13 cellular contexts compared by ENCODE assay signal in genomic region chrX:151697537-151697936, GRCh38. TPM values are rescaled to one million over a fixed set of nuclear protein-coding genes. Genes with fewer than 3 reads are reported as not detected.
A peak's percentile ranks its signal among the peaks of the same experiment; 100 is the strongest.
DNase-seq lines count a peak whose midpoint lies in the region; ATAC-seq lines count a peak whose summit lies in the region.
"Had no signal": no experiment of that assay in that cellular context is flagged by ENCODE, and none has a peak within 500 bp of the region (broad histone marks: within the 10 kb centered on the region; RNA-seq: fewer than 3 reads in every experiment).

No MANE protein-coding gene starts in this region.

- no peak overlapping the region for H3K18ac ChIP-seq in mesenchymal stem cell (ENCODE audit: low read depth in 1 of 2, low read length in 2 of 2)

- H2AFZ ChIP-seq in mesenchymal stem cell (ENCODE audit: low read depth, low read length) = no peak overlapping the region

- no peaks in the 10 kb centered on the region for H3K36me3 ChIP-seq in adipocyte (ENCODE audit: control insufficient read depth, insufficient read depth, low read length, severe bottlenecking)
- H3K36me3 ChIP-seq in mesenchymal stem cell (ENCODE audit: control insufficient read depth in 1 of 2, insufficient read depth in 2 of 2, low read depth in 1 of 2, low read length in 2 of 2) = no peaks in the 10 kb centered on the region
- H3K36me3 ChIP-seq: WERI-Rb-1 had no signal

- H2BK120ac ChIP-seq in mesenchymal stem cell (ENCODE audit: low read depth, low read length) = no peak overlapping the region

- H3K79me1 ChIP-seq in mesenchymal stem cell (replicated peaks; ENCODE audit: low read length, poor library complexity, severe bottlenecking) = no peaks in the 10 kb centered on the region

- H2AK5ac ChIP-seq in mesenchymal stem cell (ENCODE audit: low read length, severe bottlenecking) = no peak overlapping the region

- peak overlapping the region; percentile 42 for H3K9ac ChIP-seq in adipocyte (ENCODE audit: low read length)
- peak overlapping the region; percentile 85 for H3K9ac ChIP-seq in mesenchymal stem cell (ENCODE audit: low read length)

- H4K8ac ChIP-seq in mesenchymal stem cell (ENCODE audit: low read length) = no peak overlapping the region

- no peak overlapping the region for H2BK15ac ChIP-seq in mesenchymal stem cell (ENCODE audit: low read depth, poor library complexity, severe bottlenecking)

- no peak overlapping the region for H3K4me2 ChIP-seq in mesenchymal stem cell (ENCODE audit: low read length, poor library complexity, severe bottlenecking)

- no peak overlapping the region for H3K14ac ChIP-seq in mesenchymal stem cell (ENCODE audit: low read length in 2 of 2)

- H3K9me3 ChIP-seq in adipocyte (ENCODE audit: control insufficient read depth, low read length) = no peaks in the 10 kb centered on the region
- no peaks in the 10 kb centered on the region for H3K9me3 ChIP-seq in mesenchymal stem cell (ENCODE audit: control insufficient read depth, low read length)

- no peak overlapping the region for H2BK5ac ChIP-seq in mesenchymal stem cell (ENCODE audit: low read depth, low read length, poor library complexity, severe bottlenecking)

- H2BK12ac ChIP-seq in mesenchymal stem cell (ENCODE audit: low read length in 2 of 2) = no peak overlapping the region

- peak; percentile 40 for DNase-seq in A172 (ENCODE audit: low spot score)
- DNase-seq in GM03348 (ENCODE audit: low spot score) = peak; percentile 88
- DNase-seq in adipocyte (ENCODE audit: low read depth) = peak; percentile 82
- DNase-seq in mesenchymal stem cell = no peak
- DNase-seq in activated CD4-positive, alpha-beta T cell treated with anti-CD3 and anti-CD28 coated beads, Interleukin-2, amount 50 U/mL, for 1 hour = no peak
- DNase-seq in GF-D8 (lab: John Stamatoyannopoulos, UW) = no peak
- DNase-seq in NCI-H345 (lab: John Stamatoyannopoulos, UW) = no peak
- DNase-seq: activated naive CD4-positive, alpha-beta T cell; naive thymus-derived CD4-positive, alpha-beta T cell; WERI-Rb-1 had no signal

- ATAC-seq in HG03159 (IDR thresholded peaks at IDR 0.05; ENCODE audit: unreplicated experiment) = no peak
- ATAC-seq: naive thymus-derived CD4-positive, alpha-beta T cell; SK-N-SH treated with all-trans-retinoic acid at 6 μM for 48 hours had no signal

- H3K4me1 ChIP-seq in adipocyte (ENCODE audit: control insufficient read depth, insufficient read depth, low read length) (peaks cover 9% of the 10 kb centered on the region), mesenchymal stem cell (ENCODE audit: control insufficient read depth, insufficient read depth, low read depth, low read length) (no peaks in the 10 kb centered on the region)

- no peak overlapping the region for H4K91ac ChIP-seq in mesenchymal stem cell (ENCODE audit: low read length)

- H3K4me3 ChIP-seq in adipocyte (ENCODE audit: low read length) = peak overlapping the region; percentile 54
- peak overlapping the region in 1 of 2 experiments; percentile 70 for H3K4me3 ChIP-seq in mesenchymal stem cell (ENCODE audit: insufficient read depth in 1 of 2, low read depth in 1 of 2, low read length in 2 of 2)

- H3K23ac ChIP-seq in mesenchymal stem cell (ENCODE audit: low read length in 2 of 2) = no peak overlapping the region

- peaks cover 21% of the 10 kb centered on the region for H3K27me3 ChIP-seq in adipocyte (replicated peaks; ENCODE audit: control insufficient read depth, insufficient read depth, low read length)
- H3K27me3 ChIP-seq in mesenchymal stem cell (ENCODE audit: control insufficient read depth in 1 of 2, insufficient read depth in 1 of 2, low read length in 2 of 2) = peaks cover 0 to 27% of the 10 kb centered on the region in 2 experiments

- no peak overlapping the region for H3K4ac ChIP-seq in mesenchymal stem cell (ENCODE audit: low read depth in 1 of 2, low read length in 2 of 2)

- 68% methylated on average over 4 of the region's 4 CpGs for whole genome bisulfite sequencing in mesenchymal stem cell

- no peak overlapping the region for H3K27ac ChIP-seq in mesenchymal stem cell (ENCODE audit: low read length, poor library complexity, severe bottlenecking)
- H3K27ac ChIP-seq: WERI-Rb-1 had no signal

RNA-seq across cellular contexts. Expression of gene PRRG3, which starts 2.3 kb away (rescaled TPM):
- total RNA-seq in A172 (2014; rRNA removed; shearing (Covaris generic)) = not detected in 2 replicates
- not detected for polyA plus RNA-seq in mesenchymal stem cell (2013, experiment 1 of 2)
- polyA plus RNA-seq in mesenchymal stem cell (2013, experiment 2 of 2) = not detected
- total RNA-seq: naive thymus-derived CD4-positive, alpha-beta T cell had no signal
- polyA plus RNA-seq: AG04450; naive thymus-derived CD4-positive, alpha-beta T cell had no signal

RNA-seq across cellular contexts. Expression of gene FATE1, which starts 18.3 kb away (rescaled TPM):
- not detected in 2 replicates for total RNA-seq in A172 (2014; rRNA removed; shearing (Covaris generic))
- not detected for polyA plus RNA-seq in mesenchymal stem cell (2013, experiment 1 of 2)
- not detected for polyA plus RNA-seq in mesenchymal stem cell (2013, experiment 2 of 2)
- total RNA-seq: naive thymus-derived CD4-positive, alpha-beta T cell had no signal
- polyA plus RNA-seq: AG04450; naive thymus-derived CD4-positive, alpha-beta T cell had no signal

RNA-seq across cellular contexts. Expression of gene CNGA2, which starts 37.0 kb away (rescaled TPM):
- total RNA-seq in A172 (2014; rRNA removed; shearing (Covaris generic)) = not detected in 2 replicates
- not detected for polyA plus RNA-seq in mesenchymal stem cell (2013, experiment 1 of 2)
- polyA plus RNA-seq in mesenchymal stem cell (2013, experiment 2 of 2) = not detected
- total RNA-seq: naive thymus-derived CD4-positive, alpha-beta T cell had no signal
- polyA plus RNA-seq: AG04450; naive thymus-derived CD4-positive, alpha-beta T cell had no signal

Comparison
In these comparisons a context has a peak if more than half of its experiments do, and no peak if none do; other contexts are left out.
1. DNase-seq: peak in A172 (single experiment), GM03348 (single experiment) and adipocyte (single experiment); none in mesenchymal stem cell (single experiment), activated CD4-positive, alpha-beta T cell treated with anti-CD3 and anti-CD28 coated beads, Interleukin-2, amount 50 U/mL, for 1 hour (single experiment), GF-D8 (single experiment) and NCI-H345 (single experiment).